Comparison of ENCODE assay signal across 17 cellular contexts in genomic region chr5:107269256-107269655, GRCh38.
A peak's percentile ranks its signal among the peaks of the same experiment; 100 is the strongest.
DNase-seq lines count a peak whose midpoint lies in the region; ATAC-seq and TF ChIP-seq lines count a peak whose summit lies in the region.
"Had no signal": no experiment of that assay in that cellular context is flagged by ENCODE, and none has a peak within 500 bp of the region (broad histone marks: within the 10 kb centered on the region; RNA-seq: fewer than 3 reads in every experiment).

No MANE protein-coding gene starts in this region.

- H3K14ac ChIP-seq in mesenchymal stem cell (ENCODE audit: low read length in 2 of 2) (no peak overlapping the region), trophoblast cell (ENCODE audit: low read length) (no peak overlapping the region)

- no peak overlapping the region for H3K4me3 ChIP-seq in GM23338
- no peak overlapping the region for H3K4me3 ChIP-seq in mesenchymal stem cell (ENCODE audit: insufficient read depth in 1 of 2, low read depth in 1 of 2, low read length in 2 of 2)
- no peak overlapping the region for H3K4me3 ChIP-seq in trophoblast cell (ENCODE audit: low read depth, low read length)
- H3K4me3 ChIP-seq: GM23248 had no signal

- H3K27ac Mint-ChIP-seq in GM23338 (no peak overlapping the region), WTC11 (no peak overlapping the region), progenitor cell of endocrine pancreas (no peak overlapping the region)
- H3K27ac Mint-ChIP-seq: CD4-positive, alpha-beta T cell had no signal

- H3K36me3 Mint-ChIP-seq in GM23338 (ENCODE audit: low read depth) (no peaks in the 10 kb centered on the region), WTC11 (no peaks in the 10 kb centered on the region), progenitor cell of endocrine pancreas (ENCODE audit: insufficient read depth) (no peaks in the 10 kb centered on the region)

- H3K9me3 Mint-ChIP-seq in GM23338 (no peaks in the 10 kb centered on the region), WTC11 (no peaks in the 10 kb centered on the region), progenitor cell of endocrine pancreas (ENCODE audit: low read depth) (no peaks in the 10 kb centered on the region)
- H3K9me3 Mint-ChIP-seq: CD4-positive, alpha-beta T cell had no signal

- H3K27me3 Mint-ChIP-seq in GM23338 (ENCODE audit: insufficient read depth, low read depth, poor library complexity) = peaks cover 2% of the 10 kb centered on the region
- no peaks in the 10 kb centered on the region for H3K27me3 Mint-ChIP-seq in WTC11 (ENCODE audit: low read depth)
- no peaks in the 10 kb centered on the region for H3K27me3 Mint-ChIP-seq in progenitor cell of endocrine pancreas
- H3K27me3 Mint-ChIP-seq: CD4-positive, alpha-beta T cell had no signal

- H3K4ac ChIP-seq in mesenchymal stem cell (ENCODE audit: low read depth in 1 of 2, low read length in 2 of 2) (no peak overlapping the region), trophoblast cell (ENCODE audit: low read depth, low read length) (no peak overlapping the region)

- no peak overlapping the region for H4K12ac ChIP-seq in trophoblast cell (ENCODE audit: low read depth, low read length)

- H2BK5ac ChIP-seq in mesenchymal stem cell (ENCODE audit: low read depth, low read length, poor library complexity, severe bottlenecking) (no peak overlapping the region), trophoblast cell (ENCODE audit: low read depth, low read length, poor library complexity) (no peak overlapping the region)

- H4K8ac ChIP-seq in mesenchymal stem cell (ENCODE audit: low read length) = no peak overlapping the region
- H4K8ac ChIP-seq in trophoblast cell (ENCODE audit: low read depth, low read length) = no peak overlapping the region

- H2BK12ac ChIP-seq in mesenchymal stem cell (ENCODE audit: low read length in 2 of 2) (no peak overlapping the region), trophoblast cell (ENCODE audit: low read length) (no peak overlapping the region)

- H3K79me1 ChIP-seq in mesenchymal stem cell (replicated peaks; ENCODE audit: low read length, poor library complexity, severe bottlenecking) (no peaks in the 10 kb centered on the region), trophoblast cell (ENCODE audit: low read length) (no peaks in the 10 kb centered on the region)

- ATAC-seq in GM23338 (peak; percentile 79), WTC11 (peak; percentile 76), left cardiac atrium (no peak)

- WGBS in mesenchymal stem cell = 94% methylated on average over 2 of the region's 2 CpGs
- no CpG with 5 or more reads among the region's 2 CpGs for WGBS in trophoblast cell (ENCODE audit: extremely low coverage, insufficient coverage, insufficient read length)

- H2AK5ac ChIP-seq in mesenchymal stem cell (ENCODE audit: low read length, severe bottlenecking) (peak overlapping the region; percentile 19), trophoblast cell (ENCODE audit: low read length) (no peak overlapping the region)

- H3K18ac ChIP-seq in mesenchymal stem cell (ENCODE audit: low read depth in 1 of 2, low read length in 2 of 2) (no peak overlapping the region), trophoblast cell (ENCODE audit: low read length) (no peak overlapping the region)

- no peak overlapping the region for H2BK120ac ChIP-seq in mesenchymal stem cell (ENCODE audit: low read depth, low read length)
- no peak overlapping the region for H2BK120ac ChIP-seq in trophoblast cell (ENCODE audit: insufficient read depth, low read length, poor library complexity)

- no peaks in the 10 kb centered on the region for H3F3A ChIP-seq in GM23338 (replicated peaks; ENCODE audit: low read depth)

- no peak overlapping the region for H3K23ac ChIP-seq in mesenchymal stem cell (ENCODE audit: low read length in 2 of 2)
- H3K23ac ChIP-seq in trophoblast cell (ENCODE audit: low read length) = no peak overlapping the region

- no peaks in the 10 kb centered on the region for H4K20me1 ChIP-seq in GM23338 (replicated peaks; ENCODE audit: insufficient read depth)

- no peaks in the 10 kb centered on the region for H3K9me2 ChIP-seq in GM23338 (ENCODE audit: insufficient read depth)

- H3K36me3 ChIP-seq in GM23338 (ENCODE audit: insufficient read depth) (no peaks in the 10 kb centered on the region), mesenchymal stem cell (ENCODE audit: control insufficient read depth in 1 of 2, insufficient read depth in 2 of 2, low read depth in 1 of 2, low read length in 2 of 2) (no peaks in the 10 kb centered on the region), trophoblast cell (ENCODE audit: control insufficient read depth in 1 of 2, insufficient read depth in 2 of 2, low read length in 2 of 2) (no peaks in the 10 kb centered on the region)

- H3K4me1 ChIP-seq in GM23338 (ENCODE audit: insufficient read depth) (peaks cover 23% of the 10 kb centered on the region), mesenchymal stem cell (ENCODE audit: control insufficient read depth, insufficient read depth, low read depth, low read length) (no peaks in the 10 kb centered on the region), trophoblast cell (ENCODE audit: control insufficient read depth in 1 of 2, insufficient read depth in 2 of 2, low read length in 2 of 2) (no peaks in the 10 kb centered on the region)
- H3K4me1 ChIP-seq: Caco-2 had no signal

- DNase-seq in D341Med (ENCODE audit: low spot score) (peak; percentile 23), GM23338 (ENCODE audit: low spot score) (peak; percentile 27), WTC11 (ENCODE audit: low spot score) (peak; percentile 15), mesenchymal stem cell (no peak), progenitor cell of endocrine pancreas (ENCODE audit: low spot score, unreplicated experiment) (no peak), left cardiac atrium (no peak), trophoblast cell (no peak)
- DNase-seq: ACHN; AML-193; Caco-2; CD4-positive, alpha-beta T cell; DMS79; GDM1; GM23248; H7; KG1 had no signal

- POLR2A ChIA-PET in WTC11 (lab: Charles Lee) = no interaction called here

- H3K79me2 ChIP-seq in GM23338 (replicated peaks; ENCODE audit: insufficient read depth) (no peaks in the 10 kb centered on the region), trophoblast cell (ENCODE audit: control insufficient read depth, insufficient read depth, low read length, poor library complexity) (no peaks in the 10 kb centered on the region)

- no peak overlapping the region for H3K4me3 Mint-ChIP-seq in GM23338
- no peak overlapping the region for H3K4me3 Mint-ChIP-seq in WTC11
- no peak overlapping the region for H3K4me3 Mint-ChIP-seq in progenitor cell of endocrine pancreas (ENCODE audit: low read depth)
- H3K4me3 Mint-ChIP-seq: CD4-positive, alpha-beta T cell had no signal

- H3K27ac ChIP-seq in GM23338 (ENCODE audit: low read depth) = no peak overlapping the region
- no peak overlapping the region for H3K27ac ChIP-seq in mesenchymal stem cell (ENCODE audit: low read length, poor library complexity, severe bottlenecking)
- no peak overlapping the region for H3K27ac ChIP-seq in trophoblast cell (ENCODE audit: low read depth, low read length)
- H3K27ac ChIP-seq: C4-2B, GM23248 had no signal

- TF ChIP-seq CTCF in GM23338 (conservative IDR thresholded peaks at IDR 0.05; ENCODE audit: low read depth in 2 of 2) (peak in 1 of 2 experiments; percentile 33; a peak in 2 of 4 replicates), WTC11 (IDR thresholded peaks at IDR 0.05) (no peak), progenitor cell of endocrine pancreas (IDR thresholded peaks at IDR 0.05; ENCODE audit: unreplicated experiment) (no peak)

- CTCF ChIA-PET in WTC11 (lab: Charles Lee) = interaction anchor here (1.8 kb wide), 1 partner anchor 22 kb away, joined by 8 read pairs; no protein-coding TSS in a partner anchor

- H3K4me2 ChIP-seq in GM23338 (no peak overlapping the region), mesenchymal stem cell (ENCODE audit: low read length, poor library complexity, severe bottlenecking) (no peak overlapping the region), trophoblast cell (ENCODE audit: low read length) (no peak overlapping the region)

- H4K91ac ChIP-seq in mesenchymal stem cell (ENCODE audit: low read length) (no peak overlapping the region), trophoblast cell (ENCODE audit: low read depth, low read length) (no peak overlapping the region)

- no peak overlapping the region for H3K9ac ChIP-seq in mesenchymal stem cell (ENCODE audit: low read length)
- no peak overlapping the region for H3K9ac ChIP-seq in trophoblast cell (ENCODE audit: low read length)
- H3K9ac ChIP-seq: GM23248 had no signal

- no peak overlapping the region for H2AFZ ChIP-seq in GM23338
- H2AFZ ChIP-seq in mesenchymal stem cell (ENCODE audit: low read depth, low read length) = no peak overlapping the region
- no peak overlapping the region for H2AFZ ChIP-seq in trophoblast cell (ENCODE audit: insufficient read depth, low read length, poor library complexity)
- H2AFZ ChIP-seq: GM23248 had no signal

- peaks cover 15% of the 10 kb centered on the region for H3K4me1 Mint-ChIP-seq in GM23338
- peaks cover 19% of the 10 kb centered on the region for H3K4me1 Mint-ChIP-seq in WTC11
- peaks cover 3% of the 10 kb centered on the region for H3K4me1 Mint-ChIP-seq in progenitor cell of endocrine pancreas (ENCODE audit: low read depth)

- intact Hi-C loops in left cardiac atrium (cut with DNase I) = no loop called here

- H2BK15ac ChIP-seq in mesenchymal stem cell (ENCODE audit: low read depth, poor library complexity, severe bottlenecking) = no peak overlapping the region

- H3K9me3 ChIP-seq in mesenchymal stem cell (ENCODE audit: control insufficient read depth, low read length) (no peaks in the 10 kb centered on the region), trophoblast cell (ENCODE audit: insufficient read depth, low read depth, low read length) (no peaks in the 10 kb centered on the region)
- H3K9me3 ChIP-seq: Caco-2 had no signal

- no peaks in the 10 kb centered on the region for H3K27me3 ChIP-seq in GM23338 (ENCODE audit: insufficient read depth)
- H3K27me3 ChIP-seq in mesenchymal stem cell (ENCODE audit: control insufficient read depth in 1 of 2, insufficient read depth in 1 of 2, low read length in 2 of 2) = no peaks in the 10 kb centered on the region
- no peaks in the 10 kb centered on the region for H3K27me3 ChIP-seq in trophoblast cell (ENCODE audit: insufficient read depth, low read length)

TF ChIP-seq in GM23338, 12 proteins besides CTCF, POLR2A, EP300 and RAD21 (continues in another document):
- TF ChIP-seq ZNF331 (CRISPR knock-in tag; IDR thresholded peaks at IDR 0.05; ENCODE audit: low read depth) (no peak), STAT1 (IDR thresholded peaks at IDR 0.05; ENCODE audit: unreplicated experiment) (no peak), POLR2AphosphoS5 (IDR thresholded peaks at IDR 0.05; ENCODE audit: low read depth) (no peak)

Comparison
In these comparisons a context has a peak if more than half of its experiments do, and no peak if none do; other contexts are left out.
1. DNase-seq: peak in D341Med (single experiment), GM23338 (single experiment) and WTC11 (single experiment); none in mesenchymal stem cell (single experiment), progenitor cell of endocrine pancreas (single experiment), left cardiac atrium (single experiment) and trophoblast cell (0 of 2).
2. ATAC-seq: peak in GM23338 (single experiment) and WTC11 (single experiment); none in left cardiac atrium (0 of 2).